8 cellular contexts compared by ENCODE assay signal in the genomic region with DNA sequence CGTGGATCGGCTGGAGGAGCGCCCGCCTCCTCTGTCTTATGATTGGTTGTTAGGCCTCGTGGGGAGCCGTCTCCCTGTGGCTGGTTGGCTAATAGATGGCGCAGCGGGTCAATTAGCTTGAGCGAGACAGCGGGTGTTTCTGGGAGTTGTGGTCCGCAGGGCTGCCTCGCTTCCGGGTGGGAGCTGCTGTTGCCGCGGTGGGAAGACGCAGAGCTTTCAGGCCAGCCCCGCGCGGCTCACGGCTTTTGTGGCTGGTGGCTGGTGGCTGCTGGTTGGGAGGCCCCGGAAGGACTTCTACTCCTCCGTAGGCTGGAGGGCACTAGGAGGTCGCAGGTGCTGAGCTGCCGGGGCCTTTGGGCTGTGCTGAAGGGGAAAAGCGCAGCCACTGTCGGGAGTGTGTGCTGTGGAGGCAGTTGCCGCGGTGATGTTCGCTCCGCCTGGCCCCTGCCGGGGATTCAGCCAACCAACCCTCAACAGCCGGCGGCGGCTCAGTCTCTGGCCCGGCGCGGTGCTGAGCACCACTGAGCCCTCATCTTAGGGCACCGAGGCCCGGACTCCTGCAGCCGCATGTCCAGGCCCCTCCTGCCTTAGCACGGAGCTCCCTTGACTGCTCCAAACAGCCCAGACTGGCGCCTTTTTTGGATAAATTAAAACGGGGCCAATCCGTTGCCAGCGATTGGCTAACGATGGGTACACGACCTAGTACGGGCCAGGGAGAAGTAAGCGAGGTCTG. TPM values are rescaled to one million over a fixed set of nuclear protein-coding genes. Genes with fewer than 3 reads are reported as not detected.
A peak's percentile ranks its signal among the peaks of the same experiment; 100 is the strongest.
DNase-seq lines count a peak whose midpoint lies in the region; ATAC-seq and TF ChIP-seq lines count a peak whose summit lies in the region.

No MANE protein-coding gene starts in this region.

- in situ Hi-C loops in GM23248 (cut with MboI): no loop called here

- peak overlapping the region; percentile 97 for H3K4me3 Mint-ChIP-seq in activated T-helper 2 cell treated with anti-CD3 and anti-CD28 coated beads, Interferon-gamma antibody, Interleukin-2, Interleukin-4, amounts not matched to agents 10 μg/mL and 5 μg/mL and 100 μg/mL, durations not matched to agents 14 hours and 24 hours and 36 hours (ENCODE audit: low read depth)
- peak overlapping the region; percentile 89 to 100 (median 99) for H3K4me3 Mint-ChIP-seq in naive thymus-derived CD8-positive, alpha-beta T cell
- peak overlapping the region; percentile 96 to 98 for H3K4me3 Mint-ChIP-seq in stimulated activated naive B cell treated with anti-CD40 and anti-IgM and Interleukin-4, amounts not matched to agents 10 μg/mL and 1 μg/mL and 100 μg/mL, for 72 hours

- H3K9me3 ChIP-seq in GM23248 (ENCODE audit: low read depth) (no peaks in the 10 kb centered on the region), Karpas-422 (ENCODE audit: low read length) (no peaks in the 10 kb centered on the region)

- no peaks in the 10 kb centered on the region for H3K27me3 ChIP-seq in GM23248 (replicated peaks; ENCODE audit: insufficient read depth)
- H3K27me3 ChIP-seq in Karpas-422 (ENCODE audit: low read length): no peaks in the 10 kb centered on the region

- H3K4me1 Mint-ChIP-seq in activated T-helper 2 cell treated with anti-CD3 and anti-CD28 coated beads, Interferon-gamma antibody, Interleukin-2, Interleukin-4, amounts not matched to agents 10 μg/mL and 5 μg/mL and 100 μg/mL, durations not matched to agents 14 hours and 24 hours and 36 hours (ENCODE audit: low read depth): peaks cover 37% of the 10 kb centered on the region
- peaks cover 24 to 53% (median 51%) of the 10 kb centered on the region in 4 donors for H3K4me1 Mint-ChIP-seq in naive thymus-derived CD8-positive, alpha-beta T cell
- peaks cover 28 to 44% of the 10 kb centered on the region in 2 donors for H3K4me1 Mint-ChIP-seq in stimulated activated naive B cell treated with anti-CD40 and anti-IgM and Interleukin-4, amounts not matched to agents 10 μg/mL and 1 μg/mL and 100 μg/mL, for 72 hours

- WGBS in GM23248 (ENCODE audit: low coverage in 1 of 2, low lambda C conversion rate in 2 of 2, missing lambda C conversion rate in 2 of 2), 2 experiments: 2 to 3% methylated on average over 35 to 49 of the region's 49 CpGs

- H3K27ac Mint-ChIP-seq in activated T-helper 2 cell treated with anti-CD3 and anti-CD28 coated beads, Interferon-gamma antibody, Interleukin-2, Interleukin-4, amounts not matched to agents 10 μg/mL and 5 μg/mL and 100 μg/mL, durations not matched to agents 14 hours and 24 hours and 36 hours: peak overlapping the region; percentile 95
- H3K27ac Mint-ChIP-seq in naive thymus-derived CD8-positive, alpha-beta T cell: peak overlapping the region; percentile 96 to 99 (median 97)
- peak overlapping the region; percentile 99 for H3K27ac Mint-ChIP-seq in stimulated activated naive B cell treated with anti-CD40 and anti-IgM and Interleukin-4, amounts not matched to agents 10 μg/mL and 1 μg/mL and 100 μg/mL, for 72 hours

- H3F3A ChIP-seq in GM23248 (ENCODE audit: insufficient read depth): 0 out of 2 replicates have a peak, but pooled peaks cover 4% of the 10 kb centered on the region

- H3K9me2 ChIP-seq in GM23248 (ENCODE audit: insufficient read depth) (no peaks in the 10 kb centered on the region), Karpas-422 (replicated peaks; ENCODE audit: insufficient read depth, low read length) (no peaks in the 10 kb centered on the region)

- H4K20me1 ChIP-seq in GM23248 (ENCODE audit: insufficient read depth) (no peaks in the 10 kb centered on the region), Karpas-422 (ENCODE audit: insufficient read depth, low read depth, low read length) (no peaks in the 10 kb centered on the region)

- peak overlapping the region; percentile 96 for H2AFZ ChIP-seq in GM23248
- H2AFZ ChIP-seq in Karpas-422 (ENCODE audit: low read length): peak overlapping the region; percentile 94; the same call in 1 of the 2 replicates

- no peaks in the 10 kb centered on the region for H3K27me3 Mint-ChIP-seq in activated T-helper 2 cell treated with anti-CD3 and anti-CD28 coated beads, Interferon-gamma antibody, Interleukin-2, Interleukin-4, amounts not matched to agents 10 μg/mL and 5 μg/mL and 100 μg/mL, durations not matched to agents 14 hours and 24 hours and 36 hours (ENCODE audit: low read depth)
- no peaks in the 10 kb centered on the region for H3K27me3 Mint-ChIP-seq in naive thymus-derived CD8-positive, alpha-beta T cell
- no peaks in the 10 kb centered on the region for H3K27me3 Mint-ChIP-seq in stimulated activated naive B cell treated with anti-CD40 and anti-IgM and Interleukin-4, amounts not matched to agents 10 μg/mL and 1 μg/mL and 100 μg/mL, for 72 hours

- TF ChIP-seq CTCF in fibroblast of mammary gland (conservative IDR thresholded peaks at IDR 0.05; ENCODE audit: control insufficient read depth, insufficient read depth, low read depth, low read length): no peak

- H3K4me1 ChIP-seq in GM23248 (ENCODE audit: insufficient read depth) (peaks cover 6% of the 10 kb centered on the region), Karpas-422 (ENCODE audit: low read length) (peaks cover 21% of the 10 kb centered on the region)

- ATAC-seq in naive thymus-derived CD8-positive, alpha-beta T cell: peak; percentile 83 to 84
- ATAC-seq in stimulated activated naive B cell treated with anti-CD40 and anti-IgM and Interleukin-4, amounts not matched to agents 10 μg/mL and 1 μg/mL and 100 μg/mL, for 72 hours (replicated peaks): peak; percentile 86

- peak overlapping the region; percentile 98 for H3K4me2 ChIP-seq in GM23248 (ENCODE audit: unreplicated experiment)
- H3K4me2 ChIP-seq in Karpas-422 (ENCODE audit: low read depth, low read length, poor library complexity, severe bottlenecking): peak overlapping the region; percentile 84

- H3K79me2 ChIP-seq in GM23248 (ENCODE audit: insufficient read depth) (peaks cover 20% of the 10 kb centered on the region), Karpas-422 (ENCODE audit: low read length) (peaks cover 31% of the 10 kb centered on the region)

- intact Hi-C loops in activated T-helper 2 cell treated with anti-CD3 and anti-CD28 coated beads, Interferon-gamma antibody, Interleukin-2, Interleukin-4, amounts not matched to agents 10 μg/mL and 5 μg/mL and 100 μg/mL, durations not matched to agents 14 hours and 24 hours and 36 hours (cut with micrococcal nuclease): loop anchor here (1.0 to 2.0 kb wide), 3 partner anchors 60 to 644 kb away; a partner anchor contains a TSS

- H3K9me3 Mint-ChIP-seq in activated T-helper 2 cell treated with anti-CD3 and anti-CD28 coated beads, Interferon-gamma antibody, Interleukin-2, Interleukin-4, amounts not matched to agents 10 μg/mL and 5 μg/mL and 100 μg/mL, durations not matched to agents 14 hours and 24 hours and 36 hours: peaks cover 2% of the 10 kb centered on the region
- H3K9me3 Mint-ChIP-seq in naive thymus-derived CD8-positive, alpha-beta T cell: peaks cover 0 to 3% (median 0%) of the 10 kb centered on the region in 9 donors
- peaks cover 2 to 3% of the 10 kb centered on the region in 2 donors for H3K9me3 Mint-ChIP-seq in stimulated activated naive B cell treated with anti-CD40 and anti-IgM and Interleukin-4, amounts not matched to agents 10 μg/mL and 1 μg/mL and 100 μg/mL, for 72 hours

- POLR2A ChIA-PET in naive thymus-derived CD8-positive, alpha-beta T cell (lab: Charles Lee): interaction anchor here (1.0 to 3.9 kb wide), 12 partner anchors 9 to 1080 kb away, joined by 3 to 105 read pairs (median 10); a partner anchor contains a TSS

- H3K27ac ChIP-seq in GM23248: peak overlapping the region; percentile 93
- peak overlapping the region; percentile 75 for H3K27ac ChIP-seq in Karpas-422 (ENCODE audit: low read length)

- peaks cover 16% of the 10 kb centered on the region for H3K36me3 Mint-ChIP-seq in activated T-helper 2 cell treated with anti-CD3 and anti-CD28 coated beads, Interferon-gamma antibody, Interleukin-2, Interleukin-4, amounts not matched to agents 10 μg/mL and 5 μg/mL and 100 μg/mL, durations not matched to agents 14 hours and 24 hours and 36 hours (ENCODE audit: low read depth)
- peaks cover 3 to 13% (median 4%) of the 10 kb centered on the region in 3 donors for H3K36me3 Mint-ChIP-seq in naive thymus-derived CD8-positive, alpha-beta T cell
- peaks cover 4 to 18% of the 10 kb centered on the region in 2 donors for H3K36me3 Mint-ChIP-seq in stimulated activated naive B cell treated with anti-CD40 and anti-IgM and Interleukin-4, amounts not matched to agents 10 μg/mL and 1 μg/mL and 100 μg/mL, for 72 hours

- H3K36me3 ChIP-seq in GM23248 (ENCODE audit: low read depth) (no peaks in the 10 kb centered on the region), Karpas-422 (ENCODE audit: insufficient read depth, low read length) (no peaks in the 10 kb centered on the region)

- H3K9ac ChIP-seq in GM23248 (peak overlapping the region; percentile 95), Karpas-422 (ENCODE audit: low read length) (peak overlapping the region; percentile 98)

- peak overlapping the region; percentile 89 for H3K4me3 ChIP-seq in GM23248
- H3K4me3 ChIP-seq in Karpas-422 (ENCODE audit: low read length): peak overlapping the region; percentile 99
- H3K4me3 ChIP-seq in fibroblast of mammary gland (ENCODE audit: control insufficient read depth, low read depth, low read length): peak overlapping the region; percentile 74

- DNase-seq in Daoy (ENCODE audit: low read depth): peak; percentile 96
- peak; percentile 99 for DNase-seq in GM23248
- DNase-seq in Karpas-422: peak; percentile 98
- peak; percentile 97 for DNase-seq in RKO (ENCODE audit: low spot score)
- DNase-seq in activated T-helper 2 cell treated with anti-CD3 and anti-CD28 coated beads, Interferon-gamma antibody, Interleukin-2, Interleukin-4, amounts not matched to agents 10 μg/mL and 5 μg/mL and 100 μg/mL, durations not matched to agents 14 hours and 24 hours and 36 hours (ENCODE audit: low spot score): peak; percentile 94
- DNase-seq in fibroblast of mammary gland (ENCODE audit: low read depth): peak; percentile 97
- DNase-seq in naive thymus-derived CD8-positive, alpha-beta T cell: peak; percentile 81 to 98 (median 96)
- DNase-seq in stimulated activated naive B cell treated with anti-CD40 and anti-IgM and Interleukin-4, amounts not matched to agents 10 μg/mL and 1 μg/mL and 100 μg/mL, for 72 hours: peak; percentile 94

RNA-seq across cellular contexts. Expression of a gene that starts 0.7 kb away (rescaled TPM):
- 0.03 and 0.46 TPM in 2 replicates for total RNA-seq in Daoy (2014; rRNA removed; shearing (Covaris generic))
- 0.76 TPM in 1 of 2 replicates, not detected in the other for total RNA-seq in GM23248 (2014; rRNA removed; shearing (Covaris generic))
- polyA plus RNA-seq in GM23248 (2016; fragmentation: Nextera tagmentation; extraction: Ambion mirVana): 4.2 and 5.4 TPM in 2 replicates
- total RNA-seq in Karpas-422 (2014; rRNA removed; shearing (Covaris generic); ENCODE audit: low replicate concordance): 0.75 and 3.9 TPM in 2 replicates
- total RNA-seq in activated T-helper 2 cell treated with anti-CD3 and anti-CD28 coated beads, Interferon-gamma antibody, Interleukin-2, Interleukin-4, amounts not matched to agents 10 μg/mL and 5 μg/mL and 100 μg/mL, durations not matched to agents 14 hours and 24 hours and 36 hours: 3.1 and 4.5 TPM in 2 replicates
- total RNA-seq in naive thymus-derived CD8-positive, alpha-beta T cell: 10 to 100 TPM; 17.5 to 19.6 TPM
- 10 to 100 TPM; 28.6 to 48.1 (median 29.6) TPM for polyA plus RNA-seq in naive thymus-derived CD8-positive, alpha-beta T cell

RNA-seq across cellular contexts. Expression of a gene that starts 24.9 kb away (rescaled TPM):
- 193 and 282 TPM in 2 replicates for total RNA-seq in Daoy (2014; rRNA removed; shearing (Covaris generic))
- 80.4 and 90.9 TPM in 2 replicates for total RNA-seq in GM23248 (2014; rRNA removed; shearing (Covaris generic))
- polyA plus RNA-seq in GM23248 (2016; fragmentation: Nextera tagmentation; extraction: Ambion mirVana): 133 and 149 TPM in 2 replicates
- 86.8 and 90.2 TPM in 2 replicates for total RNA-seq in Karpas-422 (2014; rRNA removed; shearing (Covaris generic); ENCODE audit: low replicate concordance)
- 138 and 145 TPM in 2 replicates for total RNA-seq in activated T-helper 2 cell treated with anti-CD3 and anti-CD28 coated beads, Interferon-gamma antibody, Interleukin-2, Interleukin-4, amounts not matched to agents 10 μg/mL and 5 μg/mL and 100 μg/mL, durations not matched to agents 14 hours and 24 hours and 36 hours
- 10 to 100 TPM; 47.6 to 52.5 TPM for total RNA-seq in naive thymus-derived CD8-positive, alpha-beta T cell
- 10 to 100 TPM; 71.5 to 97.8 (median 81.8) TPM for polyA plus RNA-seq in naive thymus-derived CD8-positive, alpha-beta T cell

Comparison
In these comparisons a context has a peak if more than half of its experiments do, and no peak if none do; other contexts are left out.
1. Peak in every context shown above with its lines: DNase-seq, ATAC-seq, H3K4me3 ChIP-seq and H3K27ac ChIP-seq.